Comparison of ENCODE assay signal across 13 cellular contexts in genomic region chr13:30108913-30109237, GRCh38.
DNase-seq lines count a peak whose midpoint lies in the region; ATAC-seq and TF ChIP-seq lines count a peak whose summit lies in the region.
"Had no signal": no experiment of that assay in that cellular context is flagged by ENCODE, and none has a peak within 500 bp of the region (broad histone marks: within the 10 kb centered on the region; RNA-seq: fewer than 3 reads in every experiment).

No MANE protein-coding gene starts in this region.

- H3K27me3 Mint-ChIP-seq in activated T-helper 1 cell treated with anti-CD3 and anti-CD28 coated beads, Interleukin-12 subunit alpha, Interleukin-12 subunit beta, Interleukin-2, Interleukin-4 antibody, amounts not matched to agents 30 ng/mL and 10 ng/mL and 1 ng/mL, durations not matched to agents 14 hours and 24 hours and 36 hours (ENCODE audit: insufficient read depth) = peaks cover 15% of the 10 kb centered on the region

- H3K36me3 ChIP-seq in esophagus (ENCODE audit: control insufficient read depth in 2 of 2, insufficient read depth in 2 of 2, low read length in 1 of 2) (no peaks in the 10 kb centered on the region), mucosa of stomach (ENCODE audit: control insufficient read depth, insufficient read depth, low read length) (peaks cover 5% of the 10 kb centered on the region), MM.1S (replicated peaks; ENCODE audit: insufficient read depth, low read length) (no peaks in the 10 kb centered on the region)
- H3K36me3 ChIP-seq: BLaER1 treated with 17β-estradiol and CSF1 and Interleukin-3, amounts not matched to agents 10 nM and 100 nM; brain microvascular endothelial cell had no signal

- H3K36me3 Mint-ChIP-seq in activated T-helper 1 cell treated with anti-CD3 and anti-CD28 coated beads, Interleukin-12 subunit alpha, Interleukin-12 subunit beta, Interleukin-2, Interleukin-4 antibody, amounts not matched to agents 30 ng/mL and 10 ng/mL and 1 ng/mL, durations not matched to agents 14 hours and 24 hours and 36 hours (ENCODE audit: low read depth) = no peaks in the 10 kb centered on the region

- H3K9ac ChIP-seq in mucosa of stomach (ENCODE audit: low read length) (peak overlapping the region; percentile 75), MM.1S (ENCODE audit: low read length) (no peak overlapping the region)
- H3K9ac ChIP-seq: BLaER1 treated with 17β-estradiol and CSF1 and Interleukin-3, amounts not matched to agents 10 nM and 100 nM had no signal

- TF ChIP-seq CTCF in MM.1S (IDR thresholded peaks at IDR 0.05; ENCODE audit: low read length) = no peak

- H3K9me3 Mint-ChIP-seq in activated T-helper 1 cell treated with anti-CD3 and anti-CD28 coated beads, Interleukin-12 subunit alpha, Interleukin-12 subunit beta, Interleukin-2, Interleukin-4 antibody, amounts not matched to agents 30 ng/mL and 10 ng/mL and 1 ng/mL, durations not matched to agents 14 hours and 24 hours and 36 hours = no peaks in the 10 kb centered on the region

- intact Hi-C loops in activated T-helper 1 cell treated with anti-CD3 and anti-CD28 coated beads, Interleukin-12 subunit alpha, Interleukin-12 subunit beta, Interleukin-2, Interleukin-4 antibody, amounts not matched to agents 30 ng/mL and 10 ng/mL and 1 ng/mL, durations not matched to agents 14 hours and 24 hours and 36 hours (cut with micrococcal nuclease) = no loop called here

- ATAC-seq in GM21619 (IDR thresholded peaks at IDR 0.05; ENCODE audit: unreplicated experiment) (no peak), GM21367 (IDR thresholded peaks at IDR 0.05; ENCODE audit: unreplicated experiment) (no peak)

- peaks cover 18% of the 10 kb centered on the region for H3K4me1 Mint-ChIP-seq in activated T-helper 1 cell treated with anti-CD3 and anti-CD28 coated beads, Interleukin-12 subunit alpha, Interleukin-12 subunit beta, Interleukin-2, Interleukin-4 antibody, amounts not matched to agents 30 ng/mL and 10 ng/mL and 1 ng/mL, durations not matched to agents 14 hours and 24 hours and 36 hours (ENCODE audit: low read depth)

- no peak overlapping the region for H3K4me2 ChIP-seq in MM.1S (ENCODE audit: low read depth, low read length)

- H3K9me3 ChIP-seq in esophagus (ENCODE audit: control insufficient read depth in 2 of 2, insufficient read depth in 1 of 2, low read depth in 1 of 2, low read length in 1 of 2) = no peaks in the 10 kb centered on the region
- H3K9me3 ChIP-seq in mucosa of stomach (ENCODE audit: control insufficient read depth, low read length) = no peaks in the 10 kb centered on the region
- no peaks in the 10 kb centered on the region for H3K9me3 ChIP-seq in MM.1S (replicated peaks; ENCODE audit: insufficient read depth, low read length)
- H3K9me3 ChIP-seq: BLaER1 treated with 17β-estradiol and CSF1 and Interleukin-3, amounts not matched to agents 10 nM and 100 nM had no signal

- H3K4me3 Mint-ChIP-seq in activated T-helper 1 cell treated with anti-CD3 and anti-CD28 coated beads, Interleukin-12 subunit alpha, Interleukin-12 subunit beta, Interleukin-2, Interleukin-4 antibody, amounts not matched to agents 30 ng/mL and 10 ng/mL and 1 ng/mL, durations not matched to agents 14 hours and 24 hours and 36 hours = no peak overlapping the region

- DNase-seq in HuH-7 (ENCODE audit: low spot score) (peak; percentile 51), NCI-H345 treated with DMSO at 0.1 percent for 48 hours (lab: John Stamatoyannopoulos, UW; ENCODE audit: unreplicated experiment) (peak; percentile 58), MM.1S (no peak)
- no peak for DNase-seq in activated T-helper 1 cell treated with anti-CD3 and anti-CD28 coated beads, Interleukin-12 subunit alpha, Interleukin-12 subunit beta, Interleukin-2, Interleukin-4 antibody, amounts not matched to agents 30 ng/mL and 10 ng/mL and 1 ng/mL, durations not matched to agents 14 hours and 24 hours and 36 hours (ENCODE audit: low spot score)
- DNase-seq: activated CD4-positive, alpha-beta T cell treated with anti-CD3 and anti-CD28 coated beads for 4 hours; activated effector memory CD4-positive, alpha-beta T cell treated with Interleukin-2 at 50 U/mL for 16 hours; brain microvascular endothelial cell; hypothalamus had no signal

- no peak overlapping the region for H3K4me3 ChIP-seq in esophagus (ENCODE audit: low read depth in 1 of 2, low read length in 2 of 2)
- peak overlapping the region; percentile 17 for H3K4me3 ChIP-seq in mucosa of stomach (ENCODE audit: low read length)
- no peak overlapping the region for H3K4me3 ChIP-seq in MM.1S (ENCODE audit: low read length)
- H3K4me3 ChIP-seq: BLaER1 treated with 17β-estradiol and CSF1 and Interleukin-3, amounts not matched to agents 10 nM and 100 nM had no signal

- H3K79me2 ChIP-seq in MM.1S (ENCODE audit: low read length) = no peaks in the 10 kb centered on the region

- H2AFZ ChIP-seq in MM.1S (ENCODE audit: low read length) = no peak overlapping the region

- no peak overlapping the region for H3K27ac Mint-ChIP-seq in activated T-helper 1 cell treated with anti-CD3 and anti-CD28 coated beads, Interleukin-12 subunit alpha, Interleukin-12 subunit beta, Interleukin-2, Interleukin-4 antibody, amounts not matched to agents 30 ng/mL and 10 ng/mL and 1 ng/mL, durations not matched to agents 14 hours and 24 hours and 36 hours

- no peaks in the 10 kb centered on the region for H3F3A ChIP-seq in MM.1S (ENCODE audit: insufficient read depth, low read length)

- no peaks in the 10 kb centered on the region for H3K9me2 ChIP-seq in MM.1S (replicated peaks; ENCODE audit: insufficient read depth, low read length)

- H3K4me1 ChIP-seq in esophagus (ENCODE audit: control insufficient read depth in 2 of 2, insufficient read depth in 2 of 2, low read length in 1 of 2) (peaks cover 0 to 2% of the 10 kb centered on the region in 2 donors), mucosa of stomach (ENCODE audit: control insufficient read depth, insufficient read depth, low read length) (peaks cover 56% of the 10 kb centered on the region), MM.1S (ENCODE audit: low read length) (no peaks in the 10 kb centered on the region)

- peak overlapping the region; percentile 19 to 24 for H3K27ac ChIP-seq in esophagus (ENCODE audit: low read depth in 2 of 2, low read length in 1 of 2)
- no peak overlapping the region for H3K27ac ChIP-seq in MM.1S (ENCODE audit: low read length)
- H3K27ac ChIP-seq: brain microvascular endothelial cell had no signal

- H4K20me1 ChIP-seq in MM.1S (ENCODE audit: insufficient read depth, low read length) = no peaks in the 10 kb centered on the region
- H4K20me1 ChIP-seq: BLaER1 treated with 17β-estradiol and CSF1 and Interleukin-3, amounts not matched to agents 10 nM and 100 nM had no signal

- 43 to 47% methylated on average over 8 of the region's 8 CpGs for WGBS in esophagus, 2 donors

- H3K27me3 ChIP-seq in esophagus (ENCODE audit: control insufficient read depth in 1 of 2, insufficient read depth in 2 of 2, low read length in 2 of 2) (no peaks in the 10 kb centered on the region), mucosa of stomach (ENCODE audit: control insufficient read depth, insufficient read depth, low read length) (no peaks in the 10 kb centered on the region), MM.1S (replicated peaks; ENCODE audit: insufficient read depth, low read length) (no peaks in the 10 kb centered on the region)
- H3K27me3 ChIP-seq: brain microvascular endothelial cell had no signal

Comparison
In these comparisons a context has a peak if more than half of its experiments do, and no peak if none do; other contexts are left out.
1. DNase-seq: peak in HuH-7 (single experiment) and NCI-H345 treated with DMSO at 0.1 percent for 48 hours (single experiment); none in activated T-helper 1 cell treated with anti-CD3 and anti-CD28 coated beads, Interleukin-12 subunit alpha, Interleukin-12 subunit beta, Interleukin-2, Interleukin-4 antibody, amounts not matched to agents 30 ng/mL and 10 ng/mL and 1 ng/mL, durations not matched to agents 14 hours and 24 hours and 36 hours (single experiment) and MM.1S (single experiment).